Comparison of ENCODE assay signal across 20 cellular contexts in genomic region chr22:37713761-37714160, GRCh38. TPM values are rescaled to one million over a fixed set of nuclear protein-coding genes. Genes with fewer than 3 reads are reported as not detected.
A peak's percentile ranks its signal among the peaks of the same experiment; 100 is the strongest.
DNase-seq lines count a peak whose midpoint lies in the region; ATAC-seq and TF ChIP-seq lines count a peak whose summit lies in the region.
"Had no signal": no experiment of that assay in that cellular context is flagged by ENCODE, and none has a peak within 500 bp of the region (broad histone marks: within the 10 kb centered on the region; RNA-seq: fewer than 3 reads in every experiment).

No MANE protein-coding gene starts in this region.

- no peak for ATAC-seq in stimulated activated memory B cell treated with anti-CD40 and anti-IgM and Interleukin-4, amounts not matched to agents 10 μg/mL and 1 μg/mL and 100 μg/mL, for 72 hours
- no peak for ATAC-seq in GM23338
- ATAC-seq: A549; CD8-positive, alpha-beta T cell; GM12878 had no signal

- H3K4me3 ChIP-seq in BLaER1: no peak overlapping the region
- H3K4me3 ChIP-seq in DOHH2 (ENCODE audit: low read length): no peak overlapping the region
- H3K4me3 ChIP-seq in GM23338: no peak overlapping the region
- H3K4me3 ChIP-seq: A549, GM12878 had no signal

- H3F3A ChIP-seq in DOHH2 (ENCODE audit: control insufficient read depth, insufficient read depth): no peaks in the 10 kb centered on the region
- no peaks in the 10 kb centered on the region for H3F3A ChIP-seq in GM23338 (replicated peaks; ENCODE audit: low read depth)

- H3K4me1 ChIP-seq in BLaER1 (peaks cover 60% of the 10 kb centered on the region), DOHH2 (ENCODE audit: control insufficient read depth, low read length) (peaks cover 10% of the 10 kb centered on the region), GM23338 (ENCODE audit: insufficient read depth) (no peaks in the 10 kb centered on the region)
- H3K4me1 ChIP-seq: A549, Caco-2 had no signal

- H3K27me3 Mint-ChIP-seq in stimulated activated memory B cell treated with anti-CD40 and anti-IgM and Interleukin-4, amounts not matched to agents 10 μg/mL and 1 μg/mL and 100 μg/mL, for 72 hours: no peaks in the 10 kb centered on the region
- H3K27me3 Mint-ChIP-seq in osteocyte (ENCODE audit: unreplicated experiment): no peaks in the 10 kb centered on the region
- peaks cover 9% of the 10 kb centered on the region for H3K27me3 Mint-ChIP-seq in GM23338 (ENCODE audit: insufficient read depth, low read depth, poor library complexity)
- H3K27me3 Mint-ChIP-seq: B cell; CD4-positive, alpha-beta T cell had no signal

- no peaks in the 10 kb centered on the region for H3K9me3 Mint-ChIP-seq in stimulated activated memory B cell treated with anti-CD40 and anti-IgM and Interleukin-4, amounts not matched to agents 10 μg/mL and 1 μg/mL and 100 μg/mL, for 72 hours
- no peaks in the 10 kb centered on the region for H3K9me3 Mint-ChIP-seq in osteocyte (ENCODE audit: unreplicated experiment)
- H3K9me3 Mint-ChIP-seq in GM23338: no peaks in the 10 kb centered on the region
- H3K9me3 Mint-ChIP-seq: CD4-positive, alpha-beta T cell; CD8-positive, alpha-beta T cell had no signal

- H3K79me2 ChIP-seq in DOHH2 (ENCODE audit: control insufficient read depth, low read length) (no peaks in the 10 kb centered on the region), GM23338 (replicated peaks; ENCODE audit: insufficient read depth) (no peaks in the 10 kb centered on the region)

- H3K9ac ChIP-seq in BLaER1: peak overlapping the region; percentile 64; the same call in 1 of the 2 replicates

- H3K27me3 ChIP-seq in BLaER1 (no peaks in the 10 kb centered on the region), DOHH2 (ENCODE audit: control insufficient read depth, low read length) (no peaks in the 10 kb centered on the region), GM23338 (ENCODE audit: insufficient read depth) (no peaks in the 10 kb centered on the region)

- peaks cover 25% of the 10 kb centered on the region for H3K36me3 Mint-ChIP-seq in stimulated activated memory B cell treated with anti-CD40 and anti-IgM and Interleukin-4, amounts not matched to agents 10 μg/mL and 1 μg/mL and 100 μg/mL, for 72 hours
- H3K36me3 Mint-ChIP-seq in osteocyte (ENCODE audit: unreplicated experiment): no peaks in the 10 kb centered on the region
- peaks cover 48% of the 10 kb centered on the region for H3K36me3 Mint-ChIP-seq in GM23338 (ENCODE audit: low read depth)

- H3K9me2 ChIP-seq in DOHH2 (replicated peaks; ENCODE audit: control insufficient read depth, low read length): no peaks in the 10 kb centered on the region
- no peaks in the 10 kb centered on the region for H3K9me2 ChIP-seq in GM23338 (ENCODE audit: insufficient read depth)

- peaks cover 39% of the 10 kb centered on the region for H3K36me3 ChIP-seq in BLaER1
- H3K36me3 ChIP-seq in DOHH2 (ENCODE audit: control insufficient read depth, low read length): no peaks in the 10 kb centered on the region
- H3K36me3 ChIP-seq in GM23338 (ENCODE audit: insufficient read depth): peaks cover 4% of the 10 kb centered on the region; the same call in 1 of the 2 replicates

- TF ChIP-seq CTCF in DOHH2 (IDR thresholded peaks at IDR 0.05; ENCODE audit: low read depth, low read length, poor library complexity, severe bottlenecking) (no peak), osteocyte (IDR thresholded peaks at IDR 0.05) (no peak), GM23338 (conservative IDR thresholded peaks at IDR 0.05; ENCODE audit: low read depth in 2 of 2) (no peak)

- H4K20me1 ChIP-seq in BLaER1 (no peaks in the 10 kb centered on the region), DOHH2 (ENCODE audit: control insufficient read depth, insufficient read depth, low read depth, low read length) (no peaks in the 10 kb centered on the region), GM23338 (replicated peaks; ENCODE audit: insufficient read depth) (no peaks in the 10 kb centered on the region)

- no peak overlapping the region for H3K4me3 Mint-ChIP-seq in stimulated activated memory B cell treated with anti-CD40 and anti-IgM and Interleukin-4, amounts not matched to agents 10 μg/mL and 1 μg/mL and 100 μg/mL, for 72 hours
- H3K4me3 Mint-ChIP-seq in osteocyte (ENCODE audit: unreplicated experiment) (no peak overlapping the region), GM23338 (no peak overlapping the region)
- H3K4me3 Mint-ChIP-seq: B cell; CD4-positive, alpha-beta T cell; CD8-positive, alpha-beta T cell had no signal

- peak overlapping the region; percentile 60 for H3K27ac Mint-ChIP-seq in stimulated activated memory B cell treated with anti-CD40 and anti-IgM and Interleukin-4, amounts not matched to agents 10 μg/mL and 1 μg/mL and 100 μg/mL, for 72 hours
- no peak overlapping the region for H3K27ac Mint-ChIP-seq in osteocyte (ENCODE audit: unreplicated experiment)
- H3K27ac Mint-ChIP-seq in GM23338: no peak overlapping the region
- H3K27ac Mint-ChIP-seq: B cell; CD4-positive, alpha-beta T cell; CD8-positive, alpha-beta T cell had no signal

- peak overlapping the region; percentile 95 for H3K4me2 ChIP-seq in BLaER1
- H3K4me2 ChIP-seq in DOHH2 (ENCODE audit: low read length): peak overlapping the region; percentile 9; the same call in 1 of the 2 replicates
- H3K4me2 ChIP-seq in GM23338: no peak overlapping the region
- H3K4me2 ChIP-seq: A549 had no signal

- H3K9me3 ChIP-seq in BLaER1 (peaks cover 4% of the 10 kb centered on the region; the same call in 1 of the 2 replicates), DOHH2 (ENCODE audit: control insufficient read depth, insufficient read depth, low read length) (no peaks in the 10 kb centered on the region)
- H3K9me3 ChIP-seq: A549, Caco-2 had no signal

- H2AFZ ChIP-seq in GM23338: no peak overlapping the region

- H3K27ac ChIP-seq in BLaER1: peak overlapping the region; percentile 75
- H3K27ac ChIP-seq in DOHH2 (ENCODE audit: low read depth, low read length): no peak overlapping the region
- H3K27ac ChIP-seq in GM23338 (ENCODE audit: low read depth): no peak overlapping the region
- H3K27ac ChIP-seq: 22Rv1, A549, C4-2B had no signal

- peaks cover 7% of the 10 kb centered on the region for H3K4me1 Mint-ChIP-seq in stimulated activated memory B cell treated with anti-CD40 and anti-IgM and Interleukin-4, amounts not matched to agents 10 μg/mL and 1 μg/mL and 100 μg/mL, for 72 hours
- H3K4me1 Mint-ChIP-seq in osteocyte (ENCODE audit: unreplicated experiment) (no peaks in the 10 kb centered on the region), GM23338 (peaks cover 4% of the 10 kb centered on the region)
- H3K4me1 Mint-ChIP-seq: B cell had no signal

- DNase-seq in germinal center (ENCODE audit: low spot score): peak; percentile 42
- no peak for DNase-seq in osteocyte (ENCODE audit: extremely low spot score, unreplicated experiment)
- DNase-seq in SHP77 (lab: John Stamatoyannopoulos, UW): no peak
- no peak for DNase-seq in GM23338 (ENCODE audit: low spot score)
- DNase-seq: AML-193; Caco-2; Calu3; CD4-positive, alpha-beta T cell; CD8-positive, alpha-beta T cell; DMS79 treated with DMSO at 0.1 percent for 48 hours; EL; GDM1 had no signal

TF ChIP-seq in GM23338, 12 proteins besides CTCF, POLR2A, EP300 and RAD21 (continues in another document):
- TF ChIP-seq STAT1 (IDR thresholded peaks at IDR 0.05; ENCODE audit: unreplicated experiment) (no peak), REST (IDR thresholded peaks at IDR 0.05; ENCODE audit: unreplicated experiment) (no peak), EZH2 (IDR thresholded peaks at IDR 0.05; ENCODE audit: low read depth, unreplicated experiment) (no peak), EZH2phosphoT487 (IDR thresholded peaks at IDR 0.05; ENCODE audit: unreplicated experiment) (no peak), JUNB (IDR thresholded peaks at IDR 0.05; ENCODE audit: unreplicated experiment) (no peak)

RNA-seq across cellular contexts. Expression of gene TRIOBP, which starts 16.9 kb away (rescaled TPM):
- total RNA-seq in osteocyte: 103 and 105 TPM in 2 replicates
- 41.2 and 48.4 TPM in 2 replicates for total RNA-seq in GM23338 (2014; rRNA removed; shearing (Covaris generic))
- 21.4 and 22.6 TPM in 2 replicates for polyA plus RNA-seq in GM23338 (2016; fragmentation: Nextera tagmentation; extraction: Ambion mirVana)

RNA-seq across cellular contexts. Expression of gene NOL12, which starts 27.6 kb away (rescaled TPM):
- 18.5 and 22.7 TPM in 2 replicates for total RNA-seq in osteocyte
- total RNA-seq in GM23338 (2014; rRNA removed; shearing (Covaris generic)): 18.6 and 22.2 TPM in 2 replicates
- 48.5 and 58.8 TPM in 2 replicates for polyA plus RNA-seq in GM23338 (2016; fragmentation: Nextera tagmentation; extraction: Ambion mirVana)

RNA-seq across cellular contexts. Expression of gene LGALS1, which starts 38.3 kb away (rescaled TPM):
- total RNA-seq in osteocyte: 1,199 and 1,246 TPM in 2 replicates
- 31.2 and 58.7 TPM in 2 replicates for total RNA-seq in GM23338 (2014; rRNA removed; shearing (Covaris generic))
- polyA plus RNA-seq in GM23338 (2016; fragmentation: Nextera tagmentation; extraction: Ambion mirVana): 62.5 and 72.6 TPM in 2 replicates

RNA-seq across cellular contexts. Expression of gene PDXP, which starts 55.2 kb away (rescaled TPM):
- 16.5 and 16.6 TPM in 2 replicates for total RNA-seq in osteocyte
- 44.2 and 55.6 TPM in 2 replicates for total RNA-seq in GM23338 (2014; rRNA removed; shearing (Covaris generic))
- polyA plus RNA-seq in GM23338 (2016; fragmentation: Nextera tagmentation; extraction: Ambion mirVana): 15.0 and 18.5 TPM in 2 replicates

Comparison
In these comparisons a context has a peak if more than half of its experiments do, and no peak if none do; other contexts are left out.
1. RNA of gene LGALS1, which starts 38.3 kb away (total RNA-seq): 1,199 to 1,246 TPM in osteocyte; 31.2 to 58.7 TPM in GM23338; every median in the first group is over 10 times any median in the second.